In genomic region chr3:59412506-59412905, GRCh38 we compare ENCODE assay signal across 25 cellular contexts.
"Had no signal": no experiment of that assay in that cellular context is flagged by ENCODE, and none has a peak within 500 bp of the region (broad histone marks: within the 10 kb centered on the region; RNA-seq: fewer than 3 reads in every experiment).

No MANE protein-coding gene starts in this region.

- H3K4me1 ChIP-seq: breast epithelium, Peyer's patch, SJCRH30 had no signal

- H3K9me3 Mint-ChIP-seq: activated CD4-positive, alpha-beta memory T cell treated with anti-CD3 and anti-CD28 coated beads for 36 hours; activated T-cell treated with anti-CD3 and anti-CD28 coated beads, Interleukin-2, amount 50 U/mL, for 4 hours had no signal

- H3K36me3 ChIP-seq: breast epithelium, Peyer's patch, SJCRH30 had no signal

- DNase-seq: activated CD4-positive, alpha-beta memory T cell treated with anti-CD3 and anti-CD28 coated beads for 36 hours; activated CD4-positive, alpha-beta T cell treated with anti-CD3 and anti-CD28 coated beads, Interleukin-2, amount 10 ng/mL, durations not matched to agents 7 days and 5 days; activated CD4-positive, CD25-positive, alpha-beta regulatory T cell; activated CD8-positive, alpha-beta memory T cell treated with anti-CD3 and anti-CD28 coated beads for 24 hours; activated effector memory CD4-positive, alpha-beta T cell treated with anti-CD3 and anti-CD28 coated beads, Interleukin-2, amount 50 U/mL, for 16 hours; activated naive CD4-positive, alpha-beta T cell treated with Interleukin-2 at 50 U/mL for 16 hours; activated naive CD8-positive, alpha-beta T cell treated with anti-CD3 and anti-CD28 coated beads, Interleukin-2, amount 50 U/mL, for 24 hours; activated T-cell treated with anti-CD3 and anti-CD28 coated beads, Interleukin-2, amount 50 U/mL, for 4 hours; amygdala; central memory CD4-positive, alpha-beta T cell; KG1; NCI-H1048; NCI-H146; NCI-H187 treated with DMSO at 0.1 percent for 48 hours; NCI-H2081 treated with DMSO at 0.1 percent for 48 hours; NCI-H446; Peyer's patch; Right ventricle myocardium superior; SJCRH30; SK-N-SH; SW 1271 had no signal

- H3K4me3 ChIP-seq: breast epithelium, Peyer's patch, SJCRH30 had no signal

- H3K9ac ChIP-seq: SK-N-SH had no signal

- H3K27me3 Mint-ChIP-seq: activated CD4-positive, alpha-beta T cell treated with anti-CD3 and anti-CD28 coated beads, Interleukin-2, amount 10 ng/mL, durations not matched to agents 7 days and 5 days had no signal

- H3K27ac ChIP-seq: breast epithelium, Peyer's patch, RWPE1, SJCRH30 had no signal

- H3K4me2 ChIP-seq: SK-N-SH had no signal

- ATAC-seq: activated naive CD4-positive, alpha-beta T cell treated with anti-CD3 and anti-CD28 coated beads, Interleukin-2, amount 50 U/mL, for 72 hours; activated naive CD8-positive, alpha-beta T cell treated with anti-CD3 and anti-CD28 coated beads, Interleukin-2, amount 50 U/mL, for 24 hours; activated T-cell treated with anti-CD3 and anti-CD28 coated beads, Interleukin-2, amount 50 U/mL, for 4 hours had no signal

- H3K9me3 ChIP-seq: breast epithelium, Peyer's patch, SJCRH30, SK-N-SH had no signal

- H3K36me3 Mint-ChIP-seq: activated CD4-positive, alpha-beta memory T cell treated with anti-CD3 and anti-CD28 coated beads for 36 hours had no signal

- H3K27me3 ChIP-seq: breast epithelium, Peyer's patch, SJCRH30 had no signal

- H3K9me2 ChIP-seq: SK-N-SH had no signal

- H3K27ac Mint-ChIP-seq: activated CD4-positive, alpha-beta memory T cell treated with anti-CD3 and anti-CD28 coated beads for 36 hours; activated CD4-positive, alpha-beta T cell treated with anti-CD3 and anti-CD28 coated beads, Interleukin-2, amount 10 ng/mL, durations not matched to agents 7 days and 5 days; activated naive CD4-positive, alpha-beta T cell treated with anti-CD3 and anti-CD28 coated beads, Interleukin-2, amount 50 U/mL, for 72 hours; activated naive CD8-positive, alpha-beta T cell treated with anti-CD3 and anti-CD28 coated beads, Interleukin-2, amount 50 U/mL, for 24 hours; T-helper 1 cell treated with Interleukin-12 subunit alpha and Interleukin-12 subunit beta and Interleukin-4 antibody, amounts not matched to agents 30 μg/mL and 1 μg/mL, for 36 hours had no signal

- H3K4me3 Mint-ChIP-seq: activated CD4-positive, alpha-beta memory T cell treated with anti-CD3 and anti-CD28 coated beads for 36 hours; activated CD4-positive, alpha-beta T cell treated with anti-CD3 and anti-CD28 coated beads, Interleukin-2, amount 10 ng/mL, durations not matched to agents 7 days and 5 days; activated naive CD8-positive, alpha-beta T cell treated with anti-CD3 and anti-CD28 coated beads, Interleukin-2, amount 50 U/mL, for 24 hours; activated T-cell treated with anti-CD3 and anti-CD28 coated beads, Interleukin-2, amount 50 U/mL, for 4 hours; T-helper 1 cell treated with Interleukin-12 subunit alpha and Interleukin-12 subunit beta and Interleukin-4 antibody, amounts not matched to agents 30 μg/mL and 1 μg/mL, for 36 hours had no signal
